ENCODE assay signal across 23 cellular contexts in genomic region chr10:6231730-6232129, GRCh38. TPM values are rescaled to one million over a fixed set of nuclear protein-coding genes. Genes with fewer than 3 reads are reported as not detected.
A peak's percentile ranks its signal among the peaks of the same experiment; 100 is the strongest.
DNase-seq lines count a peak whose midpoint lies in the region; ATAC-seq, FAIRE-seq and TF ChIP-seq lines count a peak whose summit lies in the region.
"Had no signal": no experiment of that assay in that cellular context is flagged by ENCODE, and none has a peak within 500 bp of the region (broad histone marks: within the 10 kb centered on the region; RNA-seq: fewer than 3 reads in every experiment).

No MANE protein-coding gene starts in this region.

- H3K4me2 ChIP-seq in GM12878 (ENCODE audit: control insufficient read depth, insufficient read depth) (no peak overlapping the region), neuronal stem cell (ENCODE audit: insufficient read depth, low read length, poor library complexity, severe bottlenecking) (no peak overlapping the region)
- H3K4me2 ChIP-seq: KMS-11 had no signal

- DNase-seq in activated CD8-positive, alpha-beta T cell treated with anti-CD3 and anti-CD28 coated beads, Interleukin-2, amount 10 ng/mL, durations not matched to agents 7 days and 5 days, result no peak
- DNase-seq in activated CD8-positive, alpha-beta T cell treated with anti-CD3 and anti-CD28 coated beads for 36 hours, result no peak
- DNase-seq in Calu3, result no peak
- no peak for DNase-seq in GM12878 (ENCODE audit: low read depth, low spot score)
- DNase-seq in neuronal stem cell (ENCODE audit: low spot score), result no peak
- no peak for DNase-seq in effector memory CD4-positive, alpha-beta T cell
- no peak for DNase-seq in UCSD-AML1 (lab: John Stamatoyannopoulos, UW; ENCODE audit: unreplicated experiment)
- no peak for DNase-seq in OCI-M2 (lab: John Stamatoyannopoulos, UW; ENCODE audit: unreplicated experiment)
- DNase-seq: DMS53, GDM1, HFFc6, NCI-H1105 treated with DMSO at 0.1 percent for 48 hours, NCI-H2029 treated with DMSO at 0.1 percent for 48 hours, NCI-H2171, NCI-H345, NCI-H524, NCI-H774, SJCRH30 had no signal

- no peaks in the 10 kb centered on the region for H3K9me3 ChIP-seq in GM12878 (replicated peaks; ENCODE audit: control insufficient read depth, insufficient read depth, low read length)
- no peaks in the 10 kb centered on the region for H3K9me3 ChIP-seq in neuronal stem cell (replicated peaks in 1 of 2; ENCODE audit: control insufficient read depth in 2 of 2, insufficient read depth in 1 of 2, low read depth in 1 of 2, low read length in 2 of 2)
- H3K9me3 ChIP-seq in effector memory CD4-positive, alpha-beta T cell (ENCODE audit: control insufficient read depth, low read length), result no peaks in the 10 kb centered on the region
- H3K9me3 ChIP-seq: SJCRH30 had no signal

- no peaks in the 10 kb centered on the region for H3K27me3 Mint-ChIP-seq in activated CD8-positive, alpha-beta T cell treated with anti-CD3 and anti-CD28 coated beads, Interleukin-2, amount 10 ng/mL, durations not matched to agents 7 days and 5 days (ENCODE audit: low read depth)
- H3K27me3 Mint-ChIP-seq in activated CD8-positive, alpha-beta T cell treated with anti-CD3 and anti-CD28 coated beads for 36 hours, result no peaks in the 10 kb centered on the region
- no peaks in the 10 kb centered on the region for H3K27me3 Mint-ChIP-seq in Calu3 (ENCODE audit: unreplicated experiment)

- in situ Hi-C loops in GM12878 (cut with MboI), result no loop called here

- H2BK15ac ChIP-seq in neuronal stem cell (ENCODE audit: low read length), result no peak overlapping the region

- H3K4me3 ChIP-seq in GM12878 (no peak overlapping the region), neuronal stem cell (ENCODE audit: low read length in 2 of 2) (no peak overlapping the region)
- H3K4me3 ChIP-seq in effector memory CD4-positive, alpha-beta T cell (ENCODE audit: insufficient read depth, low read depth, low read length, poor library complexity, severe bottlenecking), result no peak overlapping the region
- H3K4me3 ChIP-seq: SJCRH30 had no signal

- no peak overlapping the region for H2BK120ac ChIP-seq in neuronal stem cell (ENCODE audit: low read depth, low read length)

- H3K27ac ChIP-seq in GM12878 (ENCODE audit: control insufficient read depth, insufficient read depth) (no peak overlapping the region), neuronal stem cell (replicated peaks; ENCODE audit: low read length) (no peak overlapping the region)
- no peak overlapping the region for H3K27ac ChIP-seq in effector memory CD4-positive, alpha-beta T cell (ENCODE audit: insufficient read depth, low read length, poor library complexity, severe bottlenecking)
- H3K27ac ChIP-seq: C4-2B, KMS-11, SJCRH30 had no signal

- H3K79me2 ChIP-seq in GM12878 (ENCODE audit: control insufficient read depth, insufficient read depth, low read length), result no peaks in the 10 kb centered on the region

- no peak overlapping the region for H2AK5ac ChIP-seq in neuronal stem cell (ENCODE audit: low read depth, low read length)

- RAD21 ChIA-PET in GM12878 (lab: Charles Lee; ENCODE audit: unreplicated experiment), result no interaction called here

- H3K79me1 ChIP-seq in neuronal stem cell (ENCODE audit: low read depth, low read length), result peaks cover 9% of the 10 kb centered on the region

- no peak for ATAC-seq in activated CD8-positive, alpha-beta T cell treated with anti-CD3 and anti-CD28 coated beads, Interleukin-2, amount 10 ng/mL, durations not matched to agents 7 days and 5 days
- no peak for ATAC-seq in activated CD8-positive, alpha-beta T cell treated with anti-CD3 and anti-CD28 coated beads for 36 hours
- ATAC-seq in GM12878, result no peak

- FAIRE-seq in GM12878 (lab: Jason Lieb, UNC), result no peak
- FAIRE-seq: D721Med, H54, RCC 7860 had no signal

- H2BK12ac ChIP-seq in neuronal stem cell (ENCODE audit: low read length), result no peak overlapping the region

- CTCF ChIA-PET in activated CD8-positive, alpha-beta T cell treated with anti-CD3 and anti-CD28 coated beads, Interleukin-2, amount 10 ng/mL, durations not matched to agents 7 days and 5 days (lab: Charles Lee), result no interaction called here
- CTCF ChIA-PET in activated CD8-positive, alpha-beta T cell treated with anti-CD3 and anti-CD28 coated beads for 36 hours (lab: Charles Lee), result interaction anchor here (1.0 to 1.4 kb wide), 2 partner anchors 30 to 170 kb away, joined by 3 read pairs; no protein-coding TSS in a partner anchor
- CTCF ChIA-PET in Calu3 (lab: Charles Lee), result no interaction called here
- CTCF ChIA-PET in GM12878 (lab: Yijun Ruan, JAX), result interaction anchor here (1.0 to 1.2 kb wide), 2 partner anchors 170 to 175 kb away, joined by 3 to 4 read pairs; no protein-coding TSS in a partner anchor

- TF ChIP-seq POLR2A in GM12878 (IDR thresholded peaks at IDR 0.05; ENCODE audit: low read depth, low read length), result no peak

- 60% methylated on average over 13 of the region's 13 CpGs for whole genome bisulfite sequencing in GM12878 (ENCODE audit: insufficient coverage, insufficient replicate concordance, low lambda C conversion rate, missing lambda C conversion rate)
- no CpG with 5 or more reads among the region's 13 CpGs for WGBS in neuronal stem cell (ENCODE audit: extremely low coverage in 2 of 2, insufficient read length in 2 of 2, insufficient replicate concordance in 1 of 2), 2 donors

- H2AFZ ChIP-seq in GM12878 (ENCODE audit: control insufficient read depth, low read depth, low read length) (no peak overlapping the region), neuronal stem cell (ENCODE audit: low read length) (no peak overlapping the region)

- H3K36me3 Mint-ChIP-seq in activated CD8-positive, alpha-beta T cell treated with anti-CD3 and anti-CD28 coated beads, Interleukin-2, amount 10 ng/mL, durations not matched to agents 7 days and 5 days (ENCODE audit: low read depth), result peaks cover 73% of the 10 kb centered on the region
- peaks cover 70% of the 10 kb centered on the region for H3K36me3 Mint-ChIP-seq in activated CD8-positive, alpha-beta T cell treated with anti-CD3 and anti-CD28 coated beads for 36 hours (ENCODE audit: low read depth)
- H3K36me3 Mint-ChIP-seq in Calu3 (ENCODE audit: insufficient read depth, unreplicated experiment), result peaks cover 100% of the 10 kb centered on the region

- H3K27me3 ChIP-seq in GM12878 (replicated peaks in 1 of 2; ENCODE audit: control insufficient read depth in 2 of 2, insufficient read depth in 2 of 2, low read length in 1 of 2) (no peaks in the 10 kb centered on the region), neuronal stem cell (ENCODE audit: control insufficient read depth in 3 of 3, insufficient read depth in 3 of 3, low read depth in 1 of 3, low read length in 3 of 3) (no peaks in the 10 kb centered on the region)
- no peaks in the 10 kb centered on the region for H3K27me3 ChIP-seq in effector memory CD4-positive, alpha-beta T cell (replicated peaks; ENCODE audit: control insufficient read depth, insufficient read depth, low read length, poor library complexity, severe bottlenecking)
- H3K27me3 ChIP-seq: SJCRH30 had no signal

- BruUV-seq in Calu3 (replicated peaks; lab: Mats Ljungman, UMichigan) (no TSS peak), GM12878 (replicated peaks; lab: Mats Ljungman, UMichigan) (no TSS peak)

- no peak for TF ChIP-seq CTCF in activated CD8-positive, alpha-beta T cell treated with anti-CD3 and anti-CD28 coated beads for 36 hours (IDR thresholded peaks at IDR 0.05)
- TF ChIP-seq CTCF in Calu3 (IDR thresholded peaks at IDR 0.05; ENCODE audit: unreplicated experiment) (no peak), GM12878 (IDR thresholded peaks at IDR 0.05 in 2 of 3, conservative IDR thresholded peaks at IDR 0.05 in 1 of 3; ENCODE audit: control insufficient read depth in 2 of 3, extremely low read depth in 1 of 3, insufficient read depth in 1 of 3, low read depth in 3 of 3, low read length in 3 of 3) (no peak)

- H3K9ac ChIP-seq in GM12878 (ENCODE audit: control insufficient read depth, insufficient read depth, low read length), result no peak overlapping the region
- no peak overlapping the region for H3K9ac ChIP-seq in neuronal stem cell (ENCODE audit: low read depth, low read length, poor library complexity)
- H3K9ac ChIP-seq: KMS-11 had no signal

- no peak overlapping the region for H3K4ac ChIP-seq in neuronal stem cell (ENCODE audit: low read length)

- no peak for TF ChIP-seq EP300 in GM12878 (IDR thresholded peaks at IDR 0.05; ENCODE audit: borderline replicate concordance in 1 of 2, control insufficient read depth in 1 of 2, low read depth in 2 of 2, low read length in 2 of 2)

- no peak overlapping the region for H3K4me3 Mint-ChIP-seq in activated CD8-positive, alpha-beta T cell treated with anti-CD3 and anti-CD28 coated beads, Interleukin-2, amount 10 ng/mL, durations not matched to agents 7 days and 5 days
- no peak overlapping the region for H3K4me3 Mint-ChIP-seq in activated CD8-positive, alpha-beta T cell treated with anti-CD3 and anti-CD28 coated beads for 36 hours
- H3K4me3 Mint-ChIP-seq in Calu3 (ENCODE audit: low read depth, unreplicated experiment), result no peak overlapping the region
- H3K4me3 Mint-ChIP-seq: HFFc6 had no signal

- H3K23ac ChIP-seq in neuronal stem cell (ENCODE audit: low read depth, low read length, poor library complexity), result no peak overlapping the region

- H3K27ac Mint-ChIP-seq in activated CD8-positive, alpha-beta T cell treated with anti-CD3 and anti-CD28 coated beads, Interleukin-2, amount 10 ng/mL, durations not matched to agents 7 days and 5 days, result peak overlapping the region; percentile 60
- H3K27ac Mint-ChIP-seq in activated CD8-positive, alpha-beta T cell treated with anti-CD3 and anti-CD28 coated beads for 36 hours, result no peak overlapping the region
- H3K27ac Mint-ChIP-seq in Calu3 (ENCODE audit: unreplicated experiment), result peak overlapping the region; percentile 75
- H3K27ac Mint-ChIP-seq: HFFc6 had no signal

- H4K8ac ChIP-seq in neuronal stem cell (ENCODE audit: low read depth, low read length), result no peak overlapping the region

- SMC1A ChIA-PET in GM12878 (lab: Charles Lee; ENCODE audit: uncharacterized antibody, unreplicated experiment), result no interaction called here

- POLR2A ChIA-PET in activated CD8-positive, alpha-beta T cell treated with anti-CD3 and anti-CD28 coated beads, Interleukin-2, amount 10 ng/mL, durations not matched to agents 7 days and 5 days (lab: Charles Lee), result interaction anchor here (1.1 kb wide), 1 partner anchor 116 kb away, joined by 3 read pairs; no protein-coding TSS in a partner anchor
- POLR2A ChIA-PET in activated CD8-positive, alpha-beta T cell treated with anti-CD3 and anti-CD28 coated beads for 36 hours (lab: Charles Lee), result interaction anchor here (0.6 kb wide), 1 partner anchor 760 kb away, joined by 4 read pairs; no protein-coding TSS in a partner anchor
- POLR2A ChIA-PET in GM12878 (lab: Charles Lee), result no interaction called here

- no peak overlapping the region for H2BK5ac ChIP-seq in neuronal stem cell (ENCODE audit: low read length)

- no peak overlapping the region for H3K14ac ChIP-seq in neuronal stem cell (ENCODE audit: low read length)

- intact Hi-C loops in activated CD8-positive, alpha-beta T cell treated with anti-CD3 and anti-CD28 coated beads for 36 hours (cut with micrococcal nuclease), result no loop called here
- intact Hi-C loops in Calu3 (cut with micrococcal nuclease; ENCODE audit: unreplicated experiment), result loop anchor here (10.0 kb wide), 1 partner anchor 173 kb away; no protein-coding TSS in a partner anchor
- intact Hi-C loops in GM12878 (cut with micrococcal nuclease; ENCODE audit: unreplicated experiment), result no loop called here

- H3K9me3 Mint-ChIP-seq in activated CD8-positive, alpha-beta T cell treated with anti-CD3 and anti-CD28 coated beads, Interleukin-2, amount 10 ng/mL, durations not matched to agents 7 days and 5 days (ENCODE audit: insufficient read depth), result no peaks in the 10 kb centered on the region
- no peaks in the 10 kb centered on the region for H3K9me3 Mint-ChIP-seq in activated CD8-positive, alpha-beta T cell treated with anti-CD3 and anti-CD28 coated beads for 36 hours
- H3K9me3 Mint-ChIP-seq in Calu3 (ENCODE audit: low read depth, unreplicated experiment), result no peaks in the 10 kb centered on the region
- H3K9me3 Mint-ChIP-seq: HFFc6 had no signal

- no peak overlapping the region for H4K91ac ChIP-seq in neuronal stem cell (ENCODE audit: low read depth, low read length, poor library complexity)

- H4K20me1 ChIP-seq in GM12878 (ENCODE audit: control insufficient read depth, insufficient read depth), result no peaks in the 10 kb centered on the region; the same call in 1 of the 2 replicates

- TF ChIP-seq RAD21 in GM12878 (IDR thresholded peaks at IDR 0.05; ENCODE audit: insufficient read depth, low read depth, low read length), result no peak

- H3K36me3 ChIP-seq in GM12878 (ENCODE audit: control insufficient read depth in 2 of 2, insufficient read depth in 2 of 2, low read length in 1 of 2) (peaks cover 25 to 29% of the 10 kb centered on the region in 2 experiments), neuronal stem cell (replicated peaks in 1 of 2; ENCODE audit: control insufficient read depth in 2 of 2, insufficient read depth in 2 of 2, low read length in 2 of 2) (peaks cover 47 to 86% of the 10 kb centered on the region in 2 donors)
- peaks cover 48% of the 10 kb centered on the region for H3K36me3 ChIP-seq in effector memory CD4-positive, alpha-beta T cell (ENCODE audit: control insufficient read depth, insufficient read depth, low read length)
- H3K36me3 ChIP-seq: SJCRH30 had no signal

- peak overlapping the region; percentile 17 for H3K18ac ChIP-seq in neuronal stem cell (ENCODE audit: low read length)

- H3K4me1 ChIP-seq in GM12878 (ENCODE audit: control insufficient read depth, insufficient read depth, low read length), result no peaks in the 10 kb centered on the region
- H3K4me1 ChIP-seq in neuronal stem cell (ENCODE audit: control insufficient read depth in 2 of 2, insufficient read depth in 1 of 2, low read depth in 1 of 2, low read length in 2 of 2), result no peaks in the 10 kb centered on the region
- H3K4me1 ChIP-seq in effector memory CD4-positive, alpha-beta T cell (ENCODE audit: control insufficient read depth, insufficient read depth, low read length, poor library complexity, severe bottlenecking), result no peaks in the 10 kb centered on the region
- H3K4me1 ChIP-seq: SJCRH30 had no signal

- peaks cover 21% of the 10 kb centered on the region for H3K4me1 Mint-ChIP-seq in activated CD8-positive, alpha-beta T cell treated with anti-CD3 and anti-CD28 coated beads, Interleukin-2, amount 10 ng/mL, durations not matched to agents 7 days and 5 days (ENCODE audit: low read depth)
- peaks cover 9% of the 10 kb centered on the region for H3K4me1 Mint-ChIP-seq in activated CD8-positive, alpha-beta T cell treated with anti-CD3 and anti-CD28 coated beads for 36 hours (ENCODE audit: low read depth)
- peaks cover 48% of the 10 kb centered on the region for H3K4me1 Mint-ChIP-seq in Calu3 (ENCODE audit: low read depth, unreplicated experiment)

RNA-seq across cellular contexts. Expression of gene PFKFB3, which starts 29.0 kb away (rescaled TPM):
- total RNA-seq in activated CD8-positive, alpha-beta T cell treated with anti-CD3 and anti-CD28 coated beads, Interleukin-2, amount 10 ng/mL, durations not matched to agents 7 days and 5 days, result 10 to 100 TPM; 93.0 to 97.3 TPM
- total RNA-seq in activated CD8-positive, alpha-beta T cell treated with anti-CD3 and anti-CD28 coated beads for 36 hours, result 100 to 1,000 TPM; 107 to 117 TPM
- total RNA-seq in Calu3 (2022), result 273 and 293 TPM in 2 replicates
- total RNA-seq in GM12878 (2013; cell fraction: nucleolus; rRNA removed), result 217 and 258 TPM in 2 replicates
- 13.0 and 14.7 TPM in 2 replicates for total RNA-seq in GM12878 (2014; rRNA removed)
- total RNA-seq in GM12878 (2014; rRNA removed; fragmentation: Illumina TruSeq; extraction: Trizol), result 7.9 and 8.1 TPM in 2 replicates
- total RNA-seq in GM12878 (2021), result 23.5 and 26.8 TPM in 2 replicates
- 6.9 TPM for polyA plus RNA-seq in GM12878 (2011; ENCODE audit: low read depth)
- polyA plus RNA-seq in GM12878 (2011; rRNA removed), result 21.8 and 46.7 TPM in 2 replicates
- polyA plus RNA-seq in GM12878 (2011; cell fraction: cytosol; rRNA removed), result 38.7 and 47.0 TPM in 2 replicates
- 115 and 127 TPM in 2 replicates for polyA plus RNA-seq in GM12878 (2011; cell fraction: nucleus; rRNA removed)
- 14.6 and 20.5 TPM in 2 replicates for polyA plus RNA-seq in GM12878 (2012)
- polyA plus RNA-seq in GM12878 (2014; fragmentation: Illumina TruSeq; extraction: Trizol), result 10.2 and 14.2 TPM in 2 replicates
- 1 to 10 TPM; 1.6 to 2.6 TPM for polyA plus RNA-seq in GM12878 (2014; fragmentation: Nextera tagmentation; extraction: Ambion mirVana)
- 13.3 and 14.6 TPM in 2 replicates for polyA plus RNA-seq in GM12878 (2014; rRNA removed)
- polyA plus RNA-seq in GM12878 (2016; fragmentation: Nextera tagmentation; extraction: Ambion mirVana), result 10 to 100 TPM; 18.8 to 19.4 TPM
- 48.5 and 62.2 TPM in 2 replicates for polyA minus RNA-seq in GM12878 (2011; rRNA and poly(A)+ RNA removed)
- 12.2 and 18.8 TPM in 2 replicates for polyA minus RNA-seq in GM12878 (2011; cell fraction: cytosol; rRNA and poly(A)+ RNA removed)
- polyA minus RNA-seq in GM12878 (2011; cell fraction: nucleus; rRNA and poly(A)+ RNA removed), result 57.4 and 65.9 TPM in 2 replicates
- 11.4 TPM for polyA plus RNA-seq in neuronal stem cell (2013, experiment 1 of 2)
- polyA plus RNA-seq in neuronal stem cell (2013, experiment 2 of 2), result 11.8 TPM

Comparison
In these comparisons a context has a peak if more than half of its experiments do, and no peak if none do; other contexts are left out.
1. CTCF ChIA-PET loops: an anchor here in activated CD8-positive, alpha-beta T cell treated with anti-CD3 and anti-CD28 coated beads for 36 hours (1.0 to 1.4 kb wide) and GM12878 (1.0 to 1.2 kb wide); none called in activated CD8-positive, alpha-beta T cell treated with anti-CD3 and anti-CD28 coated beads, Interleukin-2, amount 10 ng/mL, durations not matched to agents 7 days and 5 days and Calu3.